ENCODE assay signal across 17 cellular contexts in the genomic region with DNA sequence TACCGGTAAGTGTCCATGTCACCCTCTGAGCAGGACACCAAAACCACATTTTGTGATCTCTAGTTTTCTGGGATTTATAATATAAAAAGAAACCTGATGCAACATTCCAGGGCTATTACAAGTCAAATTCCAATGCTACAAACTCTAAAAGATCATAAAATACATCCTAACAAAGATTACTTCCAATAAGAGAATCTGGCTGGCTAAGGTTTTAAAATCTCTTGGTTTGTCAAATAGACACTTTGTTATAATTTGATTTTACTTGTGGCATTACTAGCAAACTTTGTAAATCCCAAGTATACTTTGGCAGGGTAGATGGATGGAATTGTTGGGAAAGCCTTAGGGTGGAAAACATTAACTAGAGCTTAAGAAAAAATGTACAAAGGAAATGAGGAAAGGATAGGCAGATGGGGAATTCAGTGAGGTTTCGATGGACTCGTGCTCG.
DNase-seq lines count a peak whose midpoint lies in the region; ATAC-seq, FAIRE-seq and TF ChIP-seq lines count a peak whose summit lies in the region.
"Had no signal": no experiment of that assay in that cellular context is flagged by ENCODE, and none has a peak within 500 bp of the region (broad histone marks: within the 10 kb centered on the region; RNA-seq: fewer than 3 reads in every experiment).

No MANE protein-coding gene starts in this region.

- 97% methylated on average over 4 of the region's 4 CpGs; no CpG with 5 or more reads in 1 of the 2 experiments for WGBS in H1 (ENCODE audit: extremely low coverage in 1 of 2, insufficient coverage in 1 of 2, insufficient read length in 1 of 2, insufficient replicate concordance in 2 of 2, low coverage in 1 of 2, low lambda C conversion rate in 2 of 2, missing lambda C conversion rate in 1 of 2), 2 experiments

- FAIRE-seq in H1 (lab: Jason Lieb, UNC): no peak

- H3K18ac ChIP-seq in H1 (ENCODE audit: extremely low read depth, low read length): 0 out of 2 replicates have a peak overlapping the region, but pooled peaks have one; percentile 13

- peak overlapping the region; percentile 17 for H3K4ac ChIP-seq in H1 (replicated peaks; ENCODE audit: insufficient read length, low read depth, low read length)

- H2BK120ac ChIP-seq in H1 (replicated peaks; ENCODE audit: low read depth, low read length): no peak overlapping the region

- H2BK12ac ChIP-seq in H1 (ENCODE audit: low read depth, low read length): no peak overlapping the region

- no peak for TF ChIP-seq RAD21 in H1 (IDR thresholded peaks at IDR 0.05 in 1 of 2, conservative IDR thresholded peaks at IDR 0.05 in 1 of 2; ENCODE audit: low read depth in 2 of 2, low read length in 2 of 2)

- no peak overlapping the region for H4K91ac ChIP-seq in H1 (replicated peaks; ENCODE audit: insufficient read length, low read length)

- no peaks in the 10 kb centered on the region for H3K9me2 ChIP-seq in Karpas-422 (replicated peaks; ENCODE audit: insufficient read depth, low read length)

- no peaks in the 10 kb centered on the region; a peak in 1 of 7 replicates for H3K27me3 ChIP-seq in H1 (replicated peaks in 1 of 4; ENCODE audit: control insufficient read depth in 3 of 4, extremely low read depth in 1 of 4, insufficient read depth in 3 of 4, low read length in 3 of 4)
- H3K27me3 ChIP-seq in Karpas-422 (ENCODE audit: low read length): no peaks in the 10 kb centered on the region
- H3K27me3 ChIP-seq: transverse colon had no signal

- H4K8ac ChIP-seq in H1 (ENCODE audit: extremely low read depth, insufficient read depth, low read length): no peak overlapping the region

- DNase-seq in AG20443 (ENCODE audit: low spot score) (peak; percentile 68), M059J (ENCODE audit: low read depth) (peak; percentile 73), H1 (ENCODE audit: low read depth in 1 of 2, low spot score in 2 of 2) (no peak), myocyte (ENCODE audit: low read depth) (peak; percentile 29), Karpas-422 (no peak), NOMO-1 treated with DMSO at 0.1 percent for 48 hours (lab: John Stamatoyannopoulos, UW; ENCODE audit: unreplicated experiment) (no peak), DMS 273 treated with DMSO at 0.1 percent for 48 hours (lab: John Stamatoyannopoulos, UW) (no peak)
- DNase-seq: activated CD4-positive, alpha-beta T cell treated with anti-CD3 and anti-CD28 coated beads, Interleukin-2, amount 50 U/mL, for 1 hour; activated T-cell treated with anti-CD3 and anti-CD28 coated beads, Interleukin-2, amount 50 U/mL, for 48 hours; adrenal gland; naive thymus-derived CD4-positive, alpha-beta T cell; NCI-H2029 treated with DMSO at 0.1 percent for 48 hours; NCI-H748 treated with DMSO at 0.1 percent for 48 hours; stimulated activated CD4-positive, alpha-beta T cell treated with anti-CD3 and anti-CD28 coated beads, Interleukin-1b, Interleukin-23, amount 100 ng/mL, for 48 hours; transverse colon had no signal

- H3K14ac ChIP-seq in H1 (ENCODE audit: insufficient read length): no peak overlapping the region

- H3K36me3 ChIP-seq in H1 (ENCODE audit: control insufficient read depth in 2 of 4, insufficient read depth in 4 of 4, low read length in 3 of 4): no peaks in the 10 kb centered on the region
- H3K36me3 ChIP-seq in Karpas-422 (ENCODE audit: insufficient read depth, low read length): no peaks in the 10 kb centered on the region
- H3K36me3 ChIP-seq: adrenal gland, transverse colon had no signal

- no peak overlapping the region for H2BK15ac ChIP-seq in H1 (ENCODE audit: low read length)

- H4K20me1 ChIP-seq in H1 (replicated peaks in 1 of 2; ENCODE audit: control insufficient read depth in 1 of 2, insufficient read depth in 2 of 2, low read length in 2 of 2): no peaks in the 10 kb centered on the region
- H4K20me1 ChIP-seq in Karpas-422 (ENCODE audit: insufficient read depth, low read depth, low read length): no peaks in the 10 kb centered on the region

- no peak overlapping the region for H2AK5ac ChIP-seq in H1 (ENCODE audit: low read depth, low read length)

- CTCF ChIA-PET in H1 (lab: Charles Lee; ENCODE audit: partially characterized antibody): no interaction called here

- no peak for TF ChIP-seq EP300 in H1 (IDR thresholded peaks at IDR 0.05; ENCODE audit: borderline replicate concordance in 1 of 2, low read depth in 2 of 2, low read length in 2 of 2)

- H3K79me2 ChIP-seq in H1 (ENCODE audit: control insufficient read depth in 1 of 2, insufficient read depth in 2 of 2, low read length in 2 of 2): no peaks in the 10 kb centered on the region
- H3K79me2 ChIP-seq in Karpas-422 (ENCODE audit: low read length): no peaks in the 10 kb centered on the region

- H2AFZ ChIP-seq in H1 (ENCODE audit: low read length): no peak overlapping the region
- no peak overlapping the region for H2AFZ ChIP-seq in Karpas-422 (ENCODE audit: low read length)

- no peak overlapping the region for H2BK20ac ChIP-seq in H1 (ENCODE audit: low read length)

- H3K79me1 ChIP-seq in H1 (ENCODE audit: low read depth, low read length): no peaks in the 10 kb centered on the region

- H3K4me1 ChIP-seq in H1 (replicated peaks in 1 of 4; ENCODE audit: control insufficient read depth in 3 of 4, insufficient read depth in 4 of 4, low read length in 3 of 4) (peaks cover 0 to 8% (median 4%) of the 10 kb centered on the region in 4 experiments; a peak in 3 of 7 replicates), Karpas-422 (ENCODE audit: low read length) (no peaks in the 10 kb centered on the region)
- H3K4me1 ChIP-seq: adrenal gland, transverse colon had no signal

- H3K27ac ChIP-seq in H1 (ENCODE audit: low read depth, low read length) (no peak overlapping the region), Karpas-422 (ENCODE audit: low read length) (no peak overlapping the region)
- H3K27ac ChIP-seq: adrenal gland, C4-2B, transverse colon had no signal

- H3K56ac ChIP-seq in H1 (replicated peaks; ENCODE audit: insufficient read length, low read depth, low read length): no peak overlapping the region

- POLR2A ChIA-PET in H1 (lab: Charles Lee; ENCODE audit: partially characterized antibody): no interaction called here

- no peak overlapping the region for H4K5ac ChIP-seq in H1 (ENCODE audit: insufficient read length, low read depth, low read length)

- H3K4me3 ChIP-seq in H1 (ENCODE audit: extremely low read depth in 1 of 4, insufficient read depth in 2 of 4, low read depth in 3 of 4, low read length in 4 of 4) (no peak overlapping the region), Karpas-422 (ENCODE audit: low read length) (no peak overlapping the region)
- H3K4me3 ChIP-seq: adrenal gland, transverse colon had no signal

- no peak for TF ChIP-seq POLR2A in H1 (IDR thresholded peaks at IDR 0.05; ENCODE audit: control extremely low read depth in 1 of 2, low read depth in 2 of 2, low read length in 2 of 2)

- no peak for ATAC-seq in HG03432 (IDR thresholded peaks at IDR 0.05; ENCODE audit: unreplicated experiment)

- H3K9ac ChIP-seq in H1 (replicated peaks in 1 of 4; ENCODE audit: extremely low read depth in 1 of 4, low read depth in 3 of 4, low read length in 3 of 4) (no peak overlapping the region), Karpas-422 (ENCODE audit: low read length) (no peak overlapping the region)

- no peak overlapping the region for H3K23ac ChIP-seq in H1 (ENCODE audit: insufficient read length)

- H3K9me3 ChIP-seq in H1 (ENCODE audit: insufficient read depth in 2 of 2, low read depth in 1 of 2, low read length in 1 of 2) (no peaks in the 10 kb centered on the region), Karpas-422 (ENCODE audit: low read length) (no peaks in the 10 kb centered on the region)
- H3K9me3 ChIP-seq: adrenal gland, transverse colon had no signal

- no peak overlapping the region for H2BK5ac ChIP-seq in H1 (ENCODE audit: low read depth, low read length)

- no peaks in the 10 kb centered on the region for H3K23me2 ChIP-seq in H1 (ENCODE audit: low read depth, low read length)

- TF ChIP-seq CTCF in H1 (IDR thresholded peaks at IDR 0.05; ENCODE audit: control extremely low read depth in 1 of 3, insufficient read depth in 1 of 3, low read depth in 1 of 3, low read length in 3 of 3): no peak

- H3K4me2 ChIP-seq in H1 (ENCODE audit: insufficient read depth in 1 of 2, low read depth in 2 of 2, low read length in 2 of 2): no peak overlapping the region
- no peak overlapping the region for H3K4me2 ChIP-seq in Karpas-422 (ENCODE audit: low read depth, low read length, poor library complexity, severe bottlenecking)

TF ChIP-seq in H1, 55 proteins besides CTCF, POLR2A, EP300 and RAD21:
- TF ChIP-seq SIRT6 (IDR thresholded peaks at IDR 0.05; ENCODE audit: low read length) (no peak), MAFK (IDR thresholded peaks at IDR 0.05; ENCODE audit: low read depth, low read length) (no peak), JUN (IDR thresholded peaks at IDR 0.05; ENCODE audit: low read depth, low read length) (no peak), KDM5A (IDR thresholded peaks at IDR 0.05; ENCODE audit: low read length) (no peak), HDAC2 (IDR thresholded peaks at IDR 0.05; ENCODE audit: borderline replicate concordance in 1 of 2, low read depth in 2 of 2, low read length in 2 of 2) (no peak), CHD1 (IDR thresholded peaks at IDR 0.05; ENCODE audit: low read depth, low read length) (no peak), BCL11A (IDR thresholded peaks at IDR 0.05; ENCODE audit: low read depth in 2 of 2, low read length in 2 of 2) (no peak), CTBP2 (IDR thresholded peaks at IDR 0.05; ENCODE audit: borderline replicate concordance, insufficient read depth, insufficient read length, low read length) (no peak)

Comparison
In these comparisons a context has a peak if more than half of its experiments do, and no peak if none do; other contexts are left out.
1. DNase-seq: peak in AG20443 (single experiment), M059J (single experiment) and myocyte (single experiment); none in H1 (0 of 2), Karpas-422 (single experiment), NOMO-1 treated with DMSO at 0.1 percent for 48 hours (single experiment) and DMS 273 treated with DMSO at 0.1 percent for 48 hours (single experiment).